ENCODE assay signal across 12 cellular contexts in the genomic region with DNA sequence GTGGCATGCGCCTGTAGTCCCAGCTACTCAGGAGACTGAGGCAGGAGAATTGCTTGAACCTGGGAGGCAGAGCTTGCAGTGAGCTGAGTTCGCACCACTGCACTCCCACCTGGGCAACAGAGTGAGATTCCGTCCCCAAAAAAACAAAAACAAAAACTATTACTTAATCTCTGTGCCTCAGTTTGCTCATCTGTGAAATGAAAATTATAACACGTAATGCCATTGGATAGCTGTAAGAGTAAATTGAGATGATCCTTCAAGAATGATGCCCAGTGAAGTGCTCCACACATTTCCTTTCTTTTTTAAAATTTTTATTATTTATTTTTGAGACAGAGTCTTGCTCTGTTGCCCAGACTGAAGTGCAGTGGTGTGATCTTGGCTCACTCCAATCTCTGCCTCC. TPM values are rescaled to one million over a fixed set of nuclear protein-coding genes. Genes with fewer than 3 reads are reported as not detected.
"Had no signal": no experiment of that assay in that cellular context is flagged by ENCODE, and none has a peak within 500 bp of the region (broad histone marks: within the 10 kb centered on the region; RNA-seq: fewer than 3 reads in every experiment).

No MANE protein-coding gene starts in this region.

RNA-seq across cellular contexts. Expression of gene TMEM145, which starts 26.8 kb away (rescaled TPM):
- total RNA-seq: activated B cell treated with CpG ODN at 0.5 μM for 24 hours; activated CD4-positive, alpha-beta T cell treated with anti-CD3 and anti-CD28 coated beads, Interleukin-2, amount 10 ng/mL, durations not matched to agents 7 days and 5 days; activated T-cell treated with anti-CD3 and anti-CD28 coated beads, Interleukin-2, amount 50 U/mL, for 4 hours; T-helper 17 cell had no signal

RNA-seq across cellular contexts. Expression of gene CNFN, which starts 50.2 kb away (rescaled TPM):
- total RNA-seq: activated CD4-positive, alpha-beta memory T cell treated with anti-CD3 and anti-CD28 coated beads for 36 hours; activated CD4-positive, alpha-beta memory T cell treated with anti-CD3 and anti-CD28 coated beads, Interleukin-2, amount 10 ng/mL, durations not matched to agents 7 days and 5 days; activated CD4-positive, alpha-beta T cell treated with anti-CD3 and anti-CD28 coated beads for 36 hours; activated CD4-positive, alpha-beta T cell treated with anti-CD3 and anti-CD28 coated beads, Interleukin-2, amount 10 ng/mL, durations not matched to agents 24 days and 14 days; activated CD4-positive, alpha-beta T cell treated with anti-CD3 and anti-CD28 coated beads, Interleukin-2, amount 10 ng/mL, durations not matched to agents 7 days and 5 days; activated CD8-positive, alpha-beta memory T cell treated with anti-CD3 and anti-CD28 coated beads for 36 hours; activated CD8-positive, alpha-beta memory T cell treated with anti-CD3 and anti-CD28 coated beads, Interleukin-2, amount 10 ng/mL, durations not matched to agents 7 days and 5 days; activated CD8-positive, alpha-beta T cell treated with anti-CD3 and anti-CD28 coated beads for 36 hours; activated CD8-positive, alpha-beta T cell treated with anti-CD3 and anti-CD28 coated beads, Interleukin-2, amount 10 ng/mL, durations not matched to agents 7 days and 5 days; activated T-cell treated with anti-CD3 and anti-CD28 coated beads, Interleukin-2, amount 50 U/mL, for 4 hours; T-helper 17 cell had no signal
